ENCODE assay signal across 1 cellular context in genomic region chr6:28553986-28554881, GRCh38.
TF ChIP-seq lines count a peak whose summit lies in the region.

No MANE protein-coding gene starts in this region.

TF ChIP-seq in liver, 16 proteins besides CTCF, POLR2A, EP300 and RAD21 (continued from another document):
- TF ChIP-seq FOXA2 (IDR thresholded peaks at IDR 0.05) (no peak), GABPA (IDR thresholded peaks at IDR 0.05 in 1 of 2, conservative IDR thresholded peaks at IDR 0.05 in 1 of 2) (peak in 1 of 2 donors; percentile 39), FOXA1 (IDR thresholded peaks at IDR 0.05) (no peak), YY1 (IDR thresholded peaks at IDR 0.05) (peak; percentile 98), RXRA (IDR thresholded peaks at IDR 0.05) (peak; percentile 58 to 72), ATF3 (IDR thresholded peaks at IDR 0.05) (peak; percentile 19), ZBTB33 (IDR thresholded peaks at IDR 0.05) (peak; percentile 38), HNF4A (conservative IDR thresholded peaks at IDR 0.05) (peak; percentile 72)
